In genomic region chr1:178232949-178233348, GRCh38 we compare ENCODE assay signal across 21 cellular contexts.
DNase-seq lines count a peak whose midpoint lies in the region; ATAC-seq, FAIRE-seq and TF ChIP-seq lines count a peak whose summit lies in the region.
"Had no signal": no experiment of that assay in that cellular context is flagged by ENCODE, and none has a peak within 500 bp of the region (broad histone marks: within the 10 kb centered on the region; RNA-seq: fewer than 3 reads in every experiment).

No MANE protein-coding gene starts in this region.

- no peaks in the 10 kb centered on the region for H3K36me3 Mint-ChIP-seq in GM23338 (ENCODE audit: low read depth)
- H3K36me3 Mint-ChIP-seq in WTC11, result no peaks in the 10 kb centered on the region
- no peaks in the 10 kb centered on the region for H3K36me3 Mint-ChIP-seq in activated CD8-positive, alpha-beta T cell treated with anti-CD3 and anti-CD28 coated beads, Interleukin-2, amount 10 ng/mL, durations not matched to agents 7 days and 5 days (ENCODE audit: low read depth)

- H3K9me3 ChIP-seq in AG04450 (ENCODE audit: control insufficient read depth, insufficient read depth, low read length) (no peaks in the 10 kb centered on the region), spleen (no peaks in the 10 kb centered on the region), kidney (ENCODE audit: control insufficient read depth in 1 of 2, low read length in 2 of 2) (no peaks in the 10 kb centered on the region)
- H3K9me3 ChIP-seq: SJSA1, transverse colon had no signal

- H3K9ac ChIP-seq in kidney (ENCODE audit: low read length in 2 of 2), result no peak overlapping the region
- H3K9ac ChIP-seq: parathyroid adenoma had no signal

- H3K4me3 ChIP-seq in AG04450 (ENCODE audit: low read depth, low read length) (no peak overlapping the region), GM23338 (no peak overlapping the region), fibroblast of pulmonary artery (replicated peaks; ENCODE audit: low read depth, low read length) (no peak overlapping the region), spleen (no peak overlapping the region), kidney (ENCODE audit: low read length in 2 of 2) (no peak overlapping the region)
- H3K4me3 ChIP-seq: SJSA1, transverse colon had no signal

- no peak for FAIRE-seq in kidney (lab: Jason Lieb, UNC)

- H3K9me3 Mint-ChIP-seq in GM23338 (no peaks in the 10 kb centered on the region), WTC11 (no peaks in the 10 kb centered on the region)
- no peaks in the 10 kb centered on the region for H3K9me3 Mint-ChIP-seq in activated CD8-positive, alpha-beta T cell treated with anti-CD3 and anti-CD28 coated beads, Interleukin-2, amount 10 ng/mL, durations not matched to agents 7 days and 5 days (ENCODE audit: insufficient read depth)
- H3K9me3 Mint-ChIP-seq: activated CD4-positive, alpha-beta T cell treated with anti-CD3 and anti-CD28 coated beads, Interleukin-2, amount 10 ng/mL, durations not matched to agents 7 days and 5 days; activated T-cell treated with anti-CD3 and anti-CD28 coated beads, Interleukin-2, amount 50 U/mL, for 4 hours had no signal

- H3K4me1 Mint-ChIP-seq in GM23338 (peaks cover 22% of the 10 kb centered on the region), WTC11 (peaks cover 28% of the 10 kb centered on the region)
- H3K4me1 Mint-ChIP-seq in activated CD8-positive, alpha-beta T cell treated with anti-CD3 and anti-CD28 coated beads, Interleukin-2, amount 10 ng/mL, durations not matched to agents 7 days and 5 days (ENCODE audit: low read depth), result no peaks in the 10 kb centered on the region
- H3K4me1 Mint-ChIP-seq: activated CD4-positive, alpha-beta T cell treated with anti-CD3 and anti-CD28 coated beads, Interleukin-2, amount 10 ng/mL, durations not matched to agents 7 days and 5 days had no signal

- TF ChIP-seq CTCF in AG04450 (IDR thresholded peaks at IDR 0.05; ENCODE audit: low read depth, low read length) (no peak), GM23338 (conservative IDR thresholded peaks at IDR 0.05; ENCODE audit: low read depth in 2 of 2) (no peak), WTC11 (IDR thresholded peaks at IDR 0.05) (no peak), fibroblast of pulmonary artery (IDR thresholded peaks at IDR 0.05; ENCODE audit: low read length, missing control alignments) (no peak), spleen (IDR thresholded peaks at IDR 0.05 in 8 of 11, conservative IDR thresholded peaks at IDR 0.05 in 3 of 11) (no peak), kidney (IDR thresholded peaks at IDR 0.05; ENCODE audit: borderline replicate concordance, extremely low read depth, insufficient read depth) (no peak)

- H3K27me3 ChIP-seq in AG04450 (ENCODE audit: control insufficient read depth, insufficient read depth, low read length) (no peaks in the 10 kb centered on the region), GM23338 (ENCODE audit: insufficient read depth) (no peaks in the 10 kb centered on the region), spleen (replicated peaks in 1 of 7) (no peaks in the 10 kb centered on the region)
- H3K27me3 ChIP-seq: SJSA1, transverse colon had no signal

- peak overlapping the region; percentile 20; the same call in 1 of the 2 replicates for H3K27ac Mint-ChIP-seq in GM23338
- peak overlapping the region; percentile 25; the same call in 1 of the 2 replicates for H3K27ac Mint-ChIP-seq in WTC11
- no peak overlapping the region for H3K27ac Mint-ChIP-seq in activated CD8-positive, alpha-beta T cell treated with anti-CD3 and anti-CD28 coated beads, Interleukin-2, amount 10 ng/mL, durations not matched to agents 7 days and 5 days
- H3K27ac Mint-ChIP-seq: activated CD4-positive, alpha-beta T cell treated with anti-CD3 and anti-CD28 coated beads, Interleukin-2, amount 10 ng/mL, durations not matched to agents 7 days and 5 days had no signal

- TF ChIP-seq POLR2A in spleen (IDR thresholded peaks at IDR 0.05), result no peak

- H3K36me3 ChIP-seq in GM23338 (ENCODE audit: insufficient read depth), result no peaks in the 10 kb centered on the region
- H3K36me3 ChIP-seq in spleen, result no peaks in the 10 kb centered on the region
- H3K36me3 ChIP-seq in kidney (ENCODE audit: control insufficient read depth in 1 of 2, insufficient read depth in 2 of 2, low read length in 2 of 2), result no peaks in the 10 kb centered on the region
- H3K36me3 ChIP-seq: SJSA1, transverse colon had no signal

- peak; percentile 42 for DNase-seq in AG04450 (ENCODE audit: low read depth, low spot score)
- no peak for DNase-seq in GM23338 (ENCODE audit: low spot score)
- DNase-seq in WTC11 (ENCODE audit: low spot score), result no peak
- DNase-seq in fibroblast of pulmonary artery (ENCODE audit: low read depth), result peak; percentile 37
- DNase-seq in spleen, result no peak
- DNase-seq in activated CD8-positive, alpha-beta T cell treated with anti-CD3 and anti-CD28 coated beads, Interleukin-2, amount 10 ng/mL, durations not matched to agents 7 days and 5 days, result no peak
- no peak for DNase-seq in HT-29 (ENCODE audit: low spot score)
- DNase-seq in kidney, result no peak
- DNase-seq: activated CD4-positive, alpha-beta T cell treated with anti-CD3 and anti-CD28 coated beads, Interleukin-2, amount 10 ng/mL, durations not matched to agents 7 days and 5 days; activated T-cell treated with anti-CD3 and anti-CD28 coated beads, Interleukin-2, amount 50 U/mL, for 4 hours; COR-L47; GF-D8; KG1; left ventricle myocardium superior; NCI-H146; NCI-H446; T-helper 9 cell; transverse colon had no signal

- H3K4me3 Mint-ChIP-seq in GM23338 (no peak overlapping the region), WTC11 (no peak overlapping the region)
- no peak overlapping the region for H3K4me3 Mint-ChIP-seq in activated CD8-positive, alpha-beta T cell treated with anti-CD3 and anti-CD28 coated beads, Interleukin-2, amount 10 ng/mL, durations not matched to agents 7 days and 5 days
- H3K4me3 Mint-ChIP-seq: activated CD4-positive, alpha-beta T cell treated with anti-CD3 and anti-CD28 coated beads, Interleukin-2, amount 10 ng/mL, durations not matched to agents 7 days and 5 days; activated T-cell treated with anti-CD3 and anti-CD28 coated beads, Interleukin-2, amount 50 U/mL, for 4 hours had no signal

- peaks cover 4% of the 10 kb centered on the region; the same call in 1 of the 2 replicates for H3K4me1 ChIP-seq in GM23338 (ENCODE audit: insufficient read depth)
- no peaks in the 10 kb centered on the region for H3K4me1 ChIP-seq in spleen
- H3K4me1 ChIP-seq in kidney (ENCODE audit: control insufficient read depth in 1 of 2, insufficient read depth in 1 of 2, low read depth in 1 of 2, low read length in 2 of 2), result no peaks in the 10 kb centered on the region
- H3K4me1 ChIP-seq: parathyroid adenoma, transverse colon had no signal

- H2AFZ ChIP-seq in GM23338, result no peak overlapping the region
- H2AFZ ChIP-seq: parathyroid adenoma had no signal

- H3K9me2 ChIP-seq in GM23338 (ENCODE audit: insufficient read depth), result peaks cover 3% of the 10 kb centered on the region; the same call in 1 of the 2 replicates

- no peak overlapping the region for H3K27ac ChIP-seq in AG04450 (ENCODE audit: low read depth, low read length)
- no peak overlapping the region; the same call in 1 of the 2 replicates for H3K27ac ChIP-seq in GM23338 (ENCODE audit: low read depth)
- H3K27ac ChIP-seq in spleen, result no peak overlapping the region
- H3K27ac ChIP-seq in kidney (ENCODE audit: low read depth in 2 of 2, low read length in 2 of 2), result no peak overlapping the region
- H3K27ac ChIP-seq: HL-60, parathyroid adenoma, SJSA1, transverse colon had no signal

- H4K20me1 ChIP-seq in GM23338 (replicated peaks; ENCODE audit: insufficient read depth), result no peaks in the 10 kb centered on the region

- H3K4me2 ChIP-seq in GM23338, result no peak overlapping the region

- H3K79me2 ChIP-seq in GM23338 (replicated peaks; ENCODE audit: insufficient read depth), result peaks cover 77% of the 10 kb centered on the region
- H3K79me2 ChIP-seq: parathyroid adenoma had no signal

- CTCF ChIA-PET in AG04450 (lab: Charles Lee) (no interaction called here), WTC11 (lab: Charles Lee) (interaction anchor here (0.7 kb wide), 1 partner anchor 201 kb away, joined by 3 read pairs; no protein-coding TSS in a partner anchor)
- CTCF ChIA-PET in activated CD8-positive, alpha-beta T cell treated with anti-CD3 and anti-CD28 coated beads, Interleukin-2, amount 10 ng/mL, durations not matched to agents 7 days and 5 days (lab: Charles Lee), result no interaction called here

- POLR2A ChIA-PET in AG04450 (lab: Yijun Ruan, JAX) (no interaction called here), WTC11 (lab: Charles Lee) (no interaction called here)
- POLR2A ChIA-PET in activated CD8-positive, alpha-beta T cell treated with anti-CD3 and anti-CD28 coated beads, Interleukin-2, amount 10 ng/mL, durations not matched to agents 7 days and 5 days (lab: Charles Lee), result no interaction called here

- 87 to 96% (median 89%) methylated on average over 3 of the region's 3 CpGs for WGBS in spleen, 5 donors

- no peaks in the 10 kb centered on the region for H3F3A ChIP-seq in GM23338 (replicated peaks; ENCODE audit: low read depth)

- no peak for ATAC-seq in GM23338
- ATAC-seq in WTC11, result no peak
- ATAC-seq in activated CD8-positive, alpha-beta T cell treated with anti-CD3 and anti-CD28 coated beads, Interleukin-2, amount 10 ng/mL, durations not matched to agents 7 days and 5 days, result no peak
- ATAC-seq: activated T-cell treated with anti-CD3 and anti-CD28 coated beads, Interleukin-2, amount 50 U/mL, for 4 hours; left ventricle myocardium superior had no signal

- H3K27me3 Mint-ChIP-seq in GM23338 (ENCODE audit: insufficient read depth, low read depth, poor library complexity) (no peaks in the 10 kb centered on the region), WTC11 (ENCODE audit: low read depth) (no peaks in the 10 kb centered on the region)
- no peaks in the 10 kb centered on the region for H3K27me3 Mint-ChIP-seq in activated CD8-positive, alpha-beta T cell treated with anti-CD3 and anti-CD28 coated beads, Interleukin-2, amount 10 ng/mL, durations not matched to agents 7 days and 5 days (ENCODE audit: low read depth)
- H3K27me3 Mint-ChIP-seq: activated CD4-positive, alpha-beta T cell treated with anti-CD3 and anti-CD28 coated beads, Interleukin-2, amount 10 ng/mL, durations not matched to agents 7 days and 5 days had no signal

- intact Hi-C loops in spleen (cut with DNase I; ENCODE audit: low total_unique reads), result no loop called here
- intact Hi-C loops in kidney (cut with DNase I), result no loop called here

TF ChIP-seq in GM23338, 12 proteins besides CTCF, POLR2A, EP300 and RAD21 (continues in another document):
- no peak for TF ChIP-seq ZNF114 (CRISPR knock-in tag; IDR thresholded peaks at IDR 0.05)

TF ChIP-seq in WTC11, 78 proteins besides CTCF, POLR2A, EP300 and RAD21 (continues in another document):
- TF ChIP-seq ETV6 (CRISPR knock-in tag; IDR thresholded peaks at IDR 0.05) (no peak), ZNF219 (CRISPR knock-in tag; IDR thresholded peaks at IDR 0.05; ENCODE audit: borderline replicate concordance) (no peak), IRF1 (CRISPR knock-in tag; IDR thresholded peaks at IDR 0.05) (no peak)

Comparison
In these comparisons a context has a peak if more than half of its experiments do, and no peak if none do; other contexts are left out.
1. DNase-seq: peak in AG04450 (single experiment) and fibroblast of pulmonary artery (single experiment); none in GM23338 (single experiment), WTC11 (single experiment), spleen (single experiment), activated CD8-positive, alpha-beta T cell treated with anti-CD3 and anti-CD28 coated beads, Interleukin-2, amount 10 ng/mL, durations not matched to agents 7 days and 5 days (single experiment), HT-29 (single experiment) and kidney (single experiment).